Comparison of ENCODE assay signal across 28 cellular contexts in the genomic region with DNA sequence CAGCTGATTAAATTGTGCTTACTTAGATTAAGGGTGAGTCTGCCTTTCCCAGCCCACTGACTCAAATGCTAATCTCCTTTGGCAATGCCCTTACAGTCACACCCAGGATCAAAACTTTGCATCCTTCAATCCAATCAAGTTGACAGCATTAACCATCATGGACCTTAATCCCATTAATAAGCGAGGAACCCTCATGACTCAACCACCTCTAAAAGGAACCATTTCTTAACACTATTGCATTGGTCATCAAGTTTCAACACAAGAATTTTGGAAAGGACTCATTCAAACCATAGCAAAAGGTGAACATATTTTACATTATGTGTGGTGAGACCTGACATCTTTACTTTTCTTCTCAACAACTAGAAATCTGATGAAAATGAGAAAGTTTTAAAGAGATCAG.
"Had no signal": no experiment of that assay in that cellular context is flagged by ENCODE, and none has a peak within 500 bp of the region (broad histone marks: within the 10 kb centered on the region; RNA-seq: fewer than 3 reads in every experiment).

No MANE protein-coding gene starts in this region.

- H3K36me3 ChIP-seq: gastrocnemius medialis, heart left ventricle had no signal

- H3K27ac ChIP-seq: body of pancreas, epithelial cell of prostate, foreskin keratinocyte, gastrocnemius medialis, heart left ventricle had no signal

- H3K27me3 ChIP-seq: body of pancreas, foreskin keratinocyte, gastrocnemius medialis, heart left ventricle had no signal

- H3K4me1 ChIP-seq: body of pancreas, foreskin keratinocyte had no signal

- H3K9me3 ChIP-seq: body of pancreas, gastrocnemius medialis had no signal

- H3K4me3 ChIP-seq: body of pancreas, gastrocnemius medialis, heart left ventricle had no signal

- DNase-seq: activated CD4-positive, alpha-beta memory T cell treated with anti-CD3 and anti-CD28 coated beads, Interleukin-2, amount 10 ng/mL, durations not matched to agents 7 days and 5 days; activated CD4-positive, alpha-beta T cell treated with anti-CD3 and anti-CD28 coated beads for 36 hours; activated CD4-positive, alpha-beta T cell treated with anti-CD3 and anti-CD28 coated beads, Interleukin-2, amount 10 ng/mL, durations not matched to agents 7 days and 5 days; activated CD4-positive, alpha-beta T cell treated with anti-CD3 and anti-CD28 coated beads, Interleukin-2, amount 50 U/mL, for 4 hours; activated CD4-positive, CD25-positive, alpha-beta regulatory T cell; activated CD4-positive, CD25-positive, alpha-beta regulatory T cell treated with anti-CD3 and anti-CD28 coated beads, Interleukin-2, amount 50 U/mL, for 72 hours; activated CD8-positive, alpha-beta memory T cell treated with anti-CD3 and anti-CD28 coated beads, Interleukin-2, amount 50 U/mL, for 48 hours; activated gamma-delta T cell; activated naive CD4-positive, alpha-beta T cell; activated naive CD4-positive, alpha-beta T cell treated with anti-CD3 and anti-CD28 coated beads, Interleukin-2, amount 10 ng/mL, durations not matched to agents 7 days and 5 days; activated naive CD8-positive, alpha-beta T cell treated with anti-CD3 and anti-CD28 coated beads, Interleukin-2, amount 10 ng/mL, durations not matched to agents 7 days and 5 days; activated T-cell treated with anti-CD3 and anti-CD28 coated beads for 4 hours; activated T-cell treated with anti-CD3 and anti-CD28 coated beads, Interleukin-2, amount 50 U/mL, for 24 hours; activated T-cell treated with anti-CD3 and anti-CD28 coated beads, Interleukin-2, amount 50 U/mL, for 72 hours; body of pancreas; caudate nucleus; cortex of kidney; dermis blood vessel endothelial cell; effector CD4-positive, alpha-beta T cell; effector memory CD8-positive, alpha-beta T cell; foreskin keratinocyte; gastrocnemius medialis; glutamatergic neuron; heart left ventricle; T-helper 1 cell; T-helper 17 cell; T1000 had no signal
